ENCODE assay signal across 12 cellular contexts in the genomic region with DNA sequence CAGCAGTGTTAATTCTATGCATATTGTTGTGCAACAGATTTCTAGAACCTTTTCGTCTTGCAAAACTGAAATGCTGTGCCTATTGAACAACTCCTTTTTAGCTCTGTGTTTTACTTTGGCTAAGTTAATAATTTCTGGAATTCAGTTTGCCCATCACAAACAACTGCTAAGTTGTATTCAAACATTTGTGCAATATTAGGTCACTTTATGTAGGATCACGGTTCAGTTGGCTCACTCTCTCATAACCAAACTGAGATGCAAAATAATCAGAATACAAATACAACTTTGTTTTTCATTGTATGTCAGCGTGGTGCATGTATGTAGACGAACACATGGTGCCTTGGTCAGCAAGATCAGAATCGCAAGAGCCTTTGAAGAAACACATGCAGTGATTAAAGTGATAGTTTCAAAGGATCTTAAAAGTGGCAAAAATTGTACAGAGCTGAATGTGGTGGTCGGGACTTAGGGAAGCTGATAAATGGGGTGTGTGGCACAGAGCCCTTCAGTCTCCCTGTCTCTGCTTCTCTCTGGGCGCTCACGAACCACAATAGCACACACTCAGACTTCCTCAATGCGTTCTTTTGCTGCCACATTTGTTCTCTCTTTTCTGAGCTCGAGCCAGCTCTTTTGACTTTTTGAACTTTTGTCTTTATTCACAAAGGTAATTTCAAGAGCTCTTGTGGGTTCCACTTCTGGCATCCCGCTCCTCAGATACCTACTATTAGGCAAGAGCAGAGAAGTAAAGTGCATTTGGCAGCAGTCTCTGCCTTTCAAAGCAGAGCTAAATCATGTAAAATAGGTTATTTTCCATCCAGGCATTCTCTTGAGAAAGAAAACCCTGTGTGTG.
DNase-seq lines count a peak whose midpoint lies in the region; ATAC-seq, FAIRE-seq and TF ChIP-seq lines count a peak whose summit lies in the region.
"Had no signal": no experiment of that assay in that cellular context is flagged by ENCODE, and none has a peak within 500 bp of the region (broad histone marks: within the 10 kb centered on the region; RNA-seq: fewer than 3 reads in every experiment).

No MANE protein-coding gene starts in this region.

- in situ Hi-C loops in GM23248 (cut with MboI) = no loop called here

- H3K27me3 ChIP-seq in SJSA1 (replicated peaks) (no peaks in the 10 kb centered on the region), small intestine (ENCODE audit: control insufficient read depth in 2 of 2, insufficient read depth in 2 of 2, low read length in 2 of 2) (no peaks in the 10 kb centered on the region), GM23248 (replicated peaks; ENCODE audit: insufficient read depth) (no peaks in the 10 kb centered on the region; the same call in 1 of the 2 replicates), A673 (replicated peaks; ENCODE audit: insufficient read depth, low read depth, low read length, poor library complexity) (no peaks in the 10 kb centered on the region)
- H3K27me3 ChIP-seq: BE2C had no signal

- H3K4me3 Mint-ChIP-seq in CD14-positive monocyte = peak overlapping the region in 1 of 2 donors; percentile 69

- POLR2A ChIA-PET in A673 (lab: Charles Lee; ENCODE audit: low non-redundant PET) = no interaction called here

- no peak overlapping the region for H2AFZ ChIP-seq in GM23248

- CTCF ChIA-PET in A673 (lab: Charles Lee) = no interaction called here

- peaks cover 88% of the 10 kb centered on the region for H3K4me1 Mint-ChIP-seq in CD14-positive monocyte

- peaks cover 81% of the 10 kb centered on the region for H3K4me1 ChIP-seq in SJSA1 (replicated peaks)
- no peaks in the 10 kb centered on the region for H3K4me1 ChIP-seq in small intestine (ENCODE audit: control insufficient read depth in 2 of 2, insufficient read depth in 1 of 2, low read depth in 1 of 2, low read length in 1 of 2)
- no peaks in the 10 kb centered on the region for H3K4me1 ChIP-seq in GM23248 (ENCODE audit: insufficient read depth)
- H3K4me1 ChIP-seq in A673 (ENCODE audit: insufficient read depth, low read length, poor library complexity, severe bottlenecking) = peaks cover 28% of the 10 kb centered on the region

- no peaks in the 10 kb centered on the region for H3K9me2 ChIP-seq in GM23248 (ENCODE audit: insufficient read depth)

- DNase-seq in CD14-positive monocyte (ENCODE audit: low spot score) (no peak), GM19239 (ENCODE audit: insufficient read length, low spot score) (no peak), SJSA1 (ENCODE audit: low read depth in 1 of 2, low spot score in 2 of 2) (no peak), left lobe of liver (ENCODE audit: low spot score) (peak; percentile 75), NCI-H2029 treated with DMSO at 0.1 percent for 48 hours (lab: John Stamatoyannopoulos, UW) (no peak), small intestine (no peak), GM23248 (no peak), A673 (ENCODE audit: low spot score) (no peak)
- DNase-seq: activated CD4-positive, CD25-positive, alpha-beta regulatory T cell; BE2C; cerebellar nuclear complex had no signal

- H3K27me3 Mint-ChIP-seq in CD14-positive monocyte (ENCODE audit: low read depth in 3 of 3) = peaks cover 0 to 3% (median 1%) of the 10 kb centered on the region in 3 donors

- no peaks in the 10 kb centered on the region for H3F3A ChIP-seq in GM23248 (ENCODE audit: insufficient read depth)

- peaks cover 52 to 70% of the 10 kb centered on the region in 2 donors for H3K36me3 Mint-ChIP-seq in CD14-positive monocyte

- H3K9ac ChIP-seq in GM23248 = no peak overlapping the region

- H3K4me3 ChIP-seq in SJSA1 = no peak overlapping the region
- H3K4me3 ChIP-seq in small intestine (ENCODE audit: low read depth in 1 of 2, low read length in 2 of 2) = no peak overlapping the region
- no peak overlapping the region for H3K4me3 ChIP-seq in GM23248
- H3K4me3 ChIP-seq in A673 (ENCODE audit: low read depth, low read length, poor library complexity, severe bottlenecking) = no peak overlapping the region

- ATAC-seq in left lobe of liver = peak; percentile 69
- ATAC-seq: Panc1 had no signal

- WGBS in small intestine, 3 donors = 64 to 79% (median 66%) methylated on average over 11 of the region's 11 CpGs
- 57 to 69% methylated on average over 10 to 11 of the region's 11 CpGs for WGBS in GM23248 (ENCODE audit: low coverage in 1 of 2, low lambda C conversion rate in 2 of 2, missing lambda C conversion rate in 2 of 2), 2 experiments

- peak overlapping the region; percentile 25 for H3K27ac ChIP-seq in SJSA1
- H3K27ac ChIP-seq in small intestine (ENCODE audit: low read depth in 1 of 2, low read length in 1 of 2) = no peak overlapping the region
- H3K27ac ChIP-seq in GM23248 = no peak overlapping the region
- H3K27ac ChIP-seq in A673 (ENCODE audit: low read depth, low read length, poor library complexity, severe bottlenecking) = no peak overlapping the region

- no peak overlapping the region for H3K4me2 ChIP-seq in GM23248 (ENCODE audit: unreplicated experiment)

- H3K36me3 ChIP-seq in SJSA1 (peaks cover 91% of the 10 kb centered on the region), small intestine (ENCODE audit: control insufficient read depth in 2 of 2, insufficient read depth in 2 of 2, low read length in 2 of 2) (no peaks in the 10 kb centered on the region), GM23248 (ENCODE audit: low read depth) (no peaks in the 10 kb centered on the region), A673 (ENCODE audit: insufficient read depth, low read length, poor library complexity, severe bottlenecking) (peaks cover 97% of the 10 kb centered on the region)
- H3K36me3 ChIP-seq: BE2C had no signal

- peak; percentile 64 for FAIRE-seq in GM19239 (lab: Jason Lieb, UNC)
- no peak for FAIRE-seq in small intestine (lab: Jason Lieb, UNC)

- no peaks in the 10 kb centered on the region for H4K20me1 ChIP-seq in GM23248 (ENCODE audit: insufficient read depth)

- peaks cover 0 to 3% (median 0%) of the 10 kb centered on the region in 7 donors for H3K9me3 Mint-ChIP-seq in CD14-positive monocyte

- no TSS peak for BruUV-seq in A673 (replicated peaks; lab: Mats Ljungman, UMichigan)

- intact Hi-C loops in CD14-positive monocyte (cut with micrococcal nuclease) (loop anchor here (5.0 to 10.0 kb wide), 5 partner anchors 56 to 116 kb away; a partner anchor contains a TSS), A673 (cut with micrococcal nuclease; ENCODE audit: unreplicated experiment) (no loop called here)

- H3K27ac Mint-ChIP-seq in CD14-positive monocyte = peak overlapping the region; percentile 90 to 97 (median 93)

- no peaks in the 10 kb centered on the region for H3K79me2 ChIP-seq in GM23248 (ENCODE audit: insufficient read depth)

- TF ChIP-seq CTCF in CD14-positive monocyte (IDR thresholded peaks at IDR 0.05) (no peak), A673 (conservative IDR thresholded peaks at IDR 0.05; ENCODE audit: low read depth, low read length) (no peak)

- H3K9me3 ChIP-seq in SJSA1 (replicated peaks) (no peaks in the 10 kb centered on the region), small intestine (ENCODE audit: control insufficient read depth, low read depth) (no peaks in the 10 kb centered on the region), GM23248 (ENCODE audit: low read depth) (no peaks in the 10 kb centered on the region), A673 (ENCODE audit: low read depth, low read length, poor library complexity, severe bottlenecking) (no peaks in the 10 kb centered on the region)
- H3K9me3 ChIP-seq: BE2C had no signal
